Comparison of ENCODE assay signal across 8 cellular contexts in genomic region chr4:153634737-153635353, GRCh38. TPM values are rescaled to one million over a fixed set of nuclear protein-coding genes. Genes with fewer than 3 reads are reported as not detected.
DNase-seq lines count a peak whose midpoint lies in the region; ATAC-seq, FAIRE-seq and TF ChIP-seq lines count a peak whose summit lies in the region.

No MANE protein-coding gene starts in this region.

- TF ChIP-seq POLR2A in H1 (IDR thresholded peaks at IDR 0.05; ENCODE audit: control extremely low read depth in 1 of 2, low read depth in 2 of 2, low read length in 2 of 2): no peak

- TF ChIP-seq EP300 in H1 (IDR thresholded peaks at IDR 0.05; ENCODE audit: borderline replicate concordance in 1 of 2, low read depth in 2 of 2, low read length in 2 of 2): no peak

- TF ChIP-seq RAD21 in H1 (IDR thresholded peaks at IDR 0.05 in 1 of 2, conservative IDR thresholded peaks at IDR 0.05 in 1 of 2; ENCODE audit: low read depth in 2 of 2, low read length in 2 of 2): peak; percentile 63 to 64

- no peak overlapping the region for H2BK120ac ChIP-seq in H1 (replicated peaks; ENCODE audit: low read depth, low read length)

- no peak overlapping the region for H3K14ac ChIP-seq in H1 (ENCODE audit: insufficient read length)

- H4K5ac ChIP-seq in H1 (ENCODE audit: insufficient read length, low read depth, low read length): no peak overlapping the region

- H2BK5ac ChIP-seq in H1 (ENCODE audit: low read depth, low read length): no peak overlapping the region

- H2AFZ ChIP-seq in H1 (ENCODE audit: low read length) (no peak overlapping the region), osteoblast (ENCODE audit: low read length) (no peak overlapping the region)

- no peak overlapping the region for H3K56ac ChIP-seq in H1 (replicated peaks; ENCODE audit: insufficient read length, low read depth, low read length)

- FAIRE-seq in H1 (lab: Jason Lieb, UNC): peak; percentile 63

- CTCF ChIA-PET in H1 (lab: Charles Lee; ENCODE audit: partially characterized antibody): interaction anchor here (0.6 to 8.3 kb wide), 35 partner anchors 9 to 1171 kb away, joined by 3 to 142 read pairs (median 4); partner anchors contain the start of gene TRIM2

- H4K20me1 ChIP-seq in H1 (replicated peaks in 1 of 2; ENCODE audit: control insufficient read depth in 1 of 2, insufficient read depth in 2 of 2, low read length in 2 of 2) (no peaks in the 10 kb centered on the region), osteoblast (ENCODE audit: insufficient read depth, low read length) (no peaks in the 10 kb centered on the region)

- no peaks in the 10 kb centered on the region for H3K79me1 ChIP-seq in H1 (ENCODE audit: low read depth, low read length)

- no peak overlapping the region for H3K23ac ChIP-seq in H1 (ENCODE audit: insufficient read length)

- WGBS in H1 (ENCODE audit: extremely low coverage in 1 of 2, insufficient coverage in 1 of 2, insufficient read length in 1 of 2, insufficient replicate concordance in 2 of 2, low coverage in 1 of 2, low lambda C conversion rate in 2 of 2, missing lambda C conversion rate in 1 of 2), 2 experiments: 90% methylated on average over 3 of the region's 3 CpGs; no CpG with 5 or more reads in 1 of the 2 experiments

- H3K4me2 ChIP-seq in H1 (ENCODE audit: insufficient read depth in 1 of 2, low read depth in 2 of 2, low read length in 2 of 2) (no peak overlapping the region), osteoblast (ENCODE audit: insufficient read depth, low read length) (no peak overlapping the region)

- H3K79me2 ChIP-seq in H1 (ENCODE audit: control insufficient read depth in 1 of 2, insufficient read depth in 2 of 2, low read length in 2 of 2) (no peaks in the 10 kb centered on the region), osteoblast (ENCODE audit: insufficient read depth, low read length) (no peaks in the 10 kb centered on the region)

- H2BK20ac ChIP-seq in H1 (ENCODE audit: low read length): no peak overlapping the region

- intact Hi-C loops in posterior vena cava (cut with DNase I): loop anchor here in 1 of 2 donors (10.0 kb wide), 1 partner anchor 110 kb away; no protein-coding TSS in a partner anchor

- no peak overlapping the region for H3K4ac ChIP-seq in H1 (replicated peaks; ENCODE audit: insufficient read length, low read depth, low read length)

- H3K27me3 ChIP-seq in H1 (replicated peaks in 1 of 4; ENCODE audit: control insufficient read depth in 3 of 4, extremely low read depth in 1 of 4, insufficient read depth in 3 of 4, low read length in 3 of 4): no peaks in the 10 kb centered on the region
- H3K27me3 ChIP-seq in osteoblast (ENCODE audit: insufficient read depth, low read length): no peaks in the 10 kb centered on the region

- H3K27ac ChIP-seq in H1 (ENCODE audit: low read depth, low read length) (no peak overlapping the region), osteoblast (ENCODE audit: low read depth, low read length) (no peak overlapping the region)

- no peaks in the 10 kb centered on the region for H3K23me2 ChIP-seq in H1 (ENCODE audit: low read depth, low read length)

- no peak overlapping the region for H4K8ac ChIP-seq in H1 (ENCODE audit: extremely low read depth, insufficient read depth, low read length)

- H3K9ac ChIP-seq in H1 (replicated peaks in 1 of 4; ENCODE audit: extremely low read depth in 1 of 4, low read depth in 3 of 4, low read length in 3 of 4): no peak overlapping the region

- DNase-seq in SKM-1 (lab: John Stamatoyannopoulos, UW; ENCODE audit: unreplicated experiment): peak; percentile 42
- DNase-seq in SKM-1 treated with dmso at 0.1 percent for 144 hours (lab: John Stamatoyannopoulos, UW; ENCODE audit: unreplicated experiment): no peak
- peak; percentile 20 for DNase-seq in NCI-H526 treated with DMSO at 0.1 percent for 48 hours (lab: John Stamatoyannopoulos, UW)
- DNase-seq in H1 (ENCODE audit: low read depth in 1 of 2, low spot score in 2 of 2): no peak
- no peak for DNase-seq in osteoblast (ENCODE audit: insufficient read length, low spot score, missing footprints)
- no peak for DNase-seq in GDM1 (lab: John Stamatoyannopoulos, UW)
- DNase-seq in posterior vena cava (ENCODE audit: low spot score): no peak

- H3K4me3 ChIP-seq in H1 (ENCODE audit: extremely low read depth in 1 of 4, insufficient read depth in 2 of 4, low read depth in 3 of 4, low read length in 4 of 4) (no peak overlapping the region), osteoblast (ENCODE audit: insufficient read depth, low read length) (no peak overlapping the region)

- H3K18ac ChIP-seq in H1 (ENCODE audit: extremely low read depth, low read length): no peak overlapping the region

- H4K91ac ChIP-seq in H1 (replicated peaks; ENCODE audit: insufficient read length, low read length): no peak overlapping the region

- no peak overlapping the region for H2BK12ac ChIP-seq in H1 (ENCODE audit: low read depth, low read length)

- H3K9me3 ChIP-seq in H1 (ENCODE audit: insufficient read depth in 2 of 2, low read depth in 1 of 2, low read length in 1 of 2) (peaks cover 5 to 12% of the 10 kb centered on the region in 2 experiments; a peak in 2 of 4 replicates), osteoblast (ENCODE audit: low read depth, low read length) (no peaks in the 10 kb centered on the region)

- H2BK15ac ChIP-seq in H1 (ENCODE audit: low read length): no peak overlapping the region

- TF ChIP-seq CTCF in H1 (IDR thresholded peaks at IDR 0.05; ENCODE audit: control extremely low read depth in 1 of 3, insufficient read depth in 1 of 3, low read depth in 1 of 3, low read length in 3 of 3) (peak in 2 of 3 experiments; percentile 55 to 78; a peak in 3 of 4 replicates), osteoblast (IDR thresholded peaks at IDR 0.05; ENCODE audit: extremely low read depth, low read depth, low read length) (peak; percentile 70)

- peaks cover 0 to under 1% (median 0%) of the 10 kb centered on the region in 4 experiments; a peak in 1 of 7 replicates for H3K4me1 ChIP-seq in H1 (replicated peaks in 1 of 4; ENCODE audit: control insufficient read depth in 3 of 4, insufficient read depth in 4 of 4, low read length in 3 of 4)
- no peaks in the 10 kb centered on the region for H3K4me1 ChIP-seq in osteoblast (ENCODE audit: insufficient read depth, low read length)

- POLR2A ChIA-PET in H1 (lab: Charles Lee; ENCODE audit: partially characterized antibody): interaction anchor here (0.6 to 1.1 kb wide), 2 partner anchors 18 to 115 kb away, joined by 3 read pairs; no protein-coding TSS in a partner anchor

- H2AK5ac ChIP-seq in H1 (ENCODE audit: low read depth, low read length): no peak overlapping the region

- ATAC-seq in HG02798 (IDR thresholded peaks at IDR 0.05; ENCODE audit: poor library complexity, unreplicated experiment): no peak

- H3K36me3 ChIP-seq in H1 (ENCODE audit: control insufficient read depth in 2 of 4, insufficient read depth in 4 of 4, low read length in 3 of 4) (peaks cover 14 to 48% (median 25%) of the 10 kb centered on the region in 4 experiments), osteoblast (ENCODE audit: insufficient read depth, low read length) (peaks cover 23% of the 10 kb centered on the region)

TF ChIP-seq in H1, 55 proteins besides CTCF, POLR2A, EP300 and RAD21:
- no peak for TF ChIP-seq CREB1 (IDR thresholded peaks at IDR 0.05)
- no peak for TF ChIP-seq RBBP5 (IDR thresholded peaks at IDR 0.05; ENCODE audit: borderline replicate concordance, low read depth, low read length)
- TF ChIP-seq SIRT6 (IDR thresholded peaks at IDR 0.05; ENCODE audit: low read length): no peak
- TF ChIP-seq SP1 (IDR thresholded peaks at IDR 0.05; ENCODE audit: low read depth, low read length): no peak
- peak; percentile 80; the same call in 1 of the 2 replicates for TF ChIP-seq TEAD4 (IDR thresholded peaks at IDR 0.05; ENCODE audit: low read depth, low read length)
- TF ChIP-seq CHD1 (IDR thresholded peaks at IDR 0.05; ENCODE audit: low read depth, low read length): no peak
- TF ChIP-seq CBX5 (IDR thresholded peaks at IDR 0.05; ENCODE audit: low read depth, low read length): no peak
- TF ChIP-seq ATF3 (IDR thresholded peaks at IDR 0.05; ENCODE audit: insufficient read depth, low read depth, low read length): no peak

RNA-seq across cellular contexts. Expression of gene TLR2, which starts 49.2 kb away (rescaled TPM):
- total RNA-seq in H1 (2021; fragmentation: NEBNext Ultra II Directional; extraction: Animal tissue kit (Norgen Biotek cat#: 25700)): 1.3 and 1.5 TPM in 2 replicates
- polyA plus RNA-seq in H1 (2011; rRNA removed): 0.67 and 1.3 TPM in 2 replicates
- polyA plus RNA-seq in H1 (2011; cell fraction: cytosol; rRNA removed): 0.80 TPM
- 1.7 TPM for polyA plus RNA-seq in H1 (2011; cell fraction: nucleus; rRNA removed)
- 0.97 to 1.5 TPM (median 1.1 TPM) in 4 replicates for polyA plus RNA-seq in H1 (2012, experiment 1 of 2)
- 0.09 TPM for polyA plus RNA-seq in H1 (2012, experiment 2 of 2)
- polyA plus RNA-seq in H1 (2013, experiment 1 of 2): 1.8 TPM
- 1.6 TPM for polyA plus RNA-seq in H1 (2013, experiment 2 of 2)
- polyA minus RNA-seq in H1 (2011; rRNA and poly(A)+ RNA removed): 1.1 and 1.2 TPM in 2 replicates
- polyA minus RNA-seq in H1 (2011; cell fraction: cytosol; rRNA and poly(A)+ RNA removed): not detected
- polyA minus RNA-seq in H1 (2011; cell fraction: nucleus; rRNA and poly(A)+ RNA removed): 2.9 TPM
- total RNA-seq in osteoblast: 0.29 and 0.36 TPM in 2 replicates
- 10 to 100 TPM; 38.5 to 39.8 TPM for total RNA-seq in posterior vena cava

Comparison
In these comparisons a context has a peak if more than half of its experiments do, and no peak if none do; other contexts are left out.
1. DNase-seq: peak in SKM-1 (single experiment) and NCI-H526 treated with DMSO at 0.1 percent for 48 hours (single experiment); none in SKM-1 treated with dmso at 0.1 percent for 144 hours (single experiment), H1 (0 of 2), osteoblast (single experiment), GDM1 (single experiment) and posterior vena cava (single experiment).
2. RNA of gene TLR2, which starts 49.2 kb away (total RNA-seq): 38.5 to 39.8 TPM in posterior vena cava; 1.3 to 1.5 TPM in H1 and 0.29 to 0.36 TPM in osteoblast; every median in the first group is over 10 times any median in the second.